8 cellular contexts compared by ENCODE assay signal in the genomic region with DNA sequence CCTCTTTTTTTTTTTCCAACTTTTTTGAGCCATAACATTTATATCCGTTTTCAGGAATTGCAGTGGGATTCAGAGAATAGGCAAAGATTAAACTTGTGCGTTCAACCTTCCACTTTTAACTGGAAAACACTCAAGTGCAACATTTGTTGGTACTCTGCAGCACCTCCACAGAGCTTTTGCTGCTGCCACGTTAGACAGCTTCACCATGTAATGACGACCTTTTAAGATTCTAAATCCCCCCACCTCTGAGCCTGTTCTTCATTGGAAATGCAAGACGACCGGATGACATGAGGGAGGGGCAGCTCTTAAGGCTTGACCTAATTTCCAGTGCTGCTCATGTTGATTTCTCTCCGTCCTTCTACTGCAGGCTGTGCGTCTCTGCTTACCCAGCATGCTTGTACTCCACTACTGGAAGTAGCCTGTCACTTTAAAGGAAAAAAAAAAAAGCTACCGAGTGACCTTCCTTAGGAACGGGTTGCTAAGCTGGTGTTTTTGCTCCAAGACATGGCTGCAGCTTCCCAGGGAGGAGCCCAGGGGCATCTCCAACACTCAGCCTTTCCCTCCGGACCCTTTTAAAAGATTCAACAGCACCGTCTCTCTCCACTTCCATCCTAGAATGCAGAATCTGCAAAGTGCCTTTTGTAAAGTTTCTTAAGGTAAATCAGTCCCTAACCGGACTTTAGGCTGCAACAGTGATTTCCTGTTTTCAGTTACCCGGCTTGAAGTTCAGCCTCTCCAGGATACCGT. TPM values are rescaled to one million over a fixed set of nuclear protein-coding genes. Genes with fewer than 3 reads are reported as not detected.
DNase-seq lines count a peak whose midpoint lies in the region; ATAC-seq, FAIRE-seq and TF ChIP-seq lines count a peak whose summit lies in the region.

Gene CC2D2A, plus strand, starts transcription at position 481 of the 747 bp plus-strand sequence. CDS start 6,051 bp downstream, outside the sequence.

- H3K36me3 ChIP-seq in MM.1S (replicated peaks; ENCODE audit: insufficient read depth, low read length) = no peaks in the 10 kb centered on the region
- no peaks in the 10 kb centered on the region for H3K36me3 ChIP-seq in skeletal muscle satellite cell (ENCODE audit: insufficient read depth, low read length)

- no peak for DNase-seq in CD4-positive, alpha-beta T cell
- no peak for DNase-seq in MM.1S
- DNase-seq in cardiac fibroblast (ENCODE audit: low read depth in 2 of 2) = peak; percentile 73 to 79
- DNase-seq in HK-2 (ENCODE audit: unreplicated experiment) = no peak
- DNase-seq in T-helper 9 cell = no peak
- no peak for DNase-seq in activated CD8-positive, alpha-beta memory T cell treated with anti-CD3 and anti-CD28 coated beads, Interleukin-2, amount 50 U/mL, for 4 hours

- H3K4me1 Mint-ChIP-seq in CD4-positive, alpha-beta T cell (ENCODE audit: low read depth) = peaks cover 18% of the 10 kb centered on the region

- no peaks in the 10 kb centered on the region for H3K9me3 Mint-ChIP-seq in CD4-positive, alpha-beta T cell

- no peaks in the 10 kb centered on the region for H3K27me3 Mint-ChIP-seq in CD4-positive, alpha-beta T cell

- ATAC-seq in CD4-positive, alpha-beta T cell (ENCODE audit: poor library complexity) = no peak

- H3F3A ChIP-seq in MM.1S (ENCODE audit: insufficient read depth, low read length) = no peaks in the 10 kb centered on the region

- intact Hi-C loops in CD4-positive, alpha-beta T cell (cut with DNase I, micrococcal nuclease) = no loop called here

- H3K4me3 Mint-ChIP-seq in CD4-positive, alpha-beta T cell = peak within 1 kb of the TSS; percentile 42

- H3K9ac ChIP-seq in MM.1S (ENCODE audit: low read length) (no peak within 1 kb of the TSS), skeletal muscle satellite cell (ENCODE audit: low read depth, low read length) (peak within 1 kb of the TSS; percentile 53)

- H3K27ac ChIP-seq in CD4-positive, alpha-beta T cell (ENCODE audit: low read depth, low read length) = no peak within 1 kb of the TSS
- no peak within 1 kb of the TSS for H3K27ac ChIP-seq in MM.1S (ENCODE audit: low read length)

- H3K4me2 ChIP-seq in MM.1S (ENCODE audit: low read depth, low read length) (peak within 1 kb of the TSS; percentile 42), skeletal muscle satellite cell (ENCODE audit: low read length) (peak within 1 kb of the TSS; percentile 86)

- H4K20me1 ChIP-seq in MM.1S (ENCODE audit: insufficient read depth, low read length) = no peaks in the 10 kb centered on the region

- POLR2A ChIA-PET in CD4-positive, alpha-beta T cell (lab: Charles Lee) = no interaction called here

- peak within 1 kb of the TSS; percentile 24 for H3K4me3 ChIP-seq in MM.1S (ENCODE audit: low read length)
- peak within 1 kb of the TSS; percentile 51 to 57 for H3K4me3 ChIP-seq in cardiac fibroblast (replicated peaks in 1 of 2; ENCODE audit: low read depth in 2 of 2, low read length in 2 of 2)
- peak within 1 kb of the TSS; percentile 73 for H3K4me3 ChIP-seq in skeletal muscle satellite cell (ENCODE audit: low read length)

- H3K9me3 ChIP-seq in CD4-positive, alpha-beta T cell (ENCODE audit: control insufficient read depth, low read length) = no peaks in the 10 kb centered on the region
- no peaks in the 10 kb centered on the region for H3K9me3 ChIP-seq in MM.1S (replicated peaks; ENCODE audit: insufficient read depth, low read length)
- H3K9me3 ChIP-seq in skeletal muscle satellite cell (replicated peaks; ENCODE audit: low read length) = no peaks in the 10 kb centered on the region

- H3K27ac Mint-ChIP-seq in CD4-positive, alpha-beta T cell = no peak within 1 kb of the TSS

- H3K36me3 Mint-ChIP-seq in CD4-positive, alpha-beta T cell (ENCODE audit: low read depth) = no peaks in the 10 kb centered on the region

- TF ChIP-seq CTCF in CD4-positive, alpha-beta T cell (IDR thresholded peaks at IDR 0.05) = no peak
- no peak for TF ChIP-seq CTCF in MM.1S (IDR thresholded peaks at IDR 0.05; ENCODE audit: low read length)
- no peak for TF ChIP-seq CTCF in cardiac fibroblast (IDR thresholded peaks at IDR 0.05; ENCODE audit: low read depth, low read length)

- CTCF ChIA-PET in CD4-positive, alpha-beta T cell (lab: Charles Lee) = interaction anchor here (0.7 to 1.1 kb wide), 2 partner anchors 12 to 273 kb away, joined by 3 to 5 read pairs; no protein-coding TSS in a partner anchor

- H3K9me2 ChIP-seq in MM.1S (replicated peaks; ENCODE audit: insufficient read depth, low read length) = no peaks in the 10 kb centered on the region

- no peaks in the 10 kb centered on the region for H3K79me2 ChIP-seq in MM.1S (ENCODE audit: low read length)

- FAIRE-seq in islet of Langerhans (lab: Jason Lieb, UNC) = peak; percentile 61

- H3K4me1 ChIP-seq in MM.1S (ENCODE audit: low read length) (peaks cover 11% of the 10 kb centered on the region; the same call in 1 of the 2 replicates), skeletal muscle satellite cell (ENCODE audit: control insufficient read depth, insufficient read depth, low read length) (no peaks in the 10 kb centered on the region)

- no peaks in the 10 kb centered on the region for H3K27me3 ChIP-seq in CD4-positive, alpha-beta T cell (ENCODE audit: control insufficient read depth, insufficient read depth, low read length)
- H3K27me3 ChIP-seq in MM.1S (replicated peaks; ENCODE audit: insufficient read depth, low read length) (no peaks in the 10 kb centered on the region), skeletal muscle satellite cell (ENCODE audit: control insufficient read depth, insufficient read depth, low read length) (peaks cover 3% of the 10 kb centered on the region)

- peak within 1 kb of the TSS; percentile 28; the same call in 1 of the 2 replicates for H2AFZ ChIP-seq in MM.1S (ENCODE audit: low read length)

RNA-seq across cellular contexts. Expression of gene CC2D2A, which starts in this region (rescaled TPM):
- not detected for total RNA-seq in CD4-positive, alpha-beta T cell
- total RNA-seq in skeletal muscle satellite cell (2012; rRNA removed) = 11.8 and 17.0 TPM in 2 replicates

Comparison
In these comparisons a context has a peak if more than half of its experiments do, and no peak if none do; other contexts are left out.
1. DNase-seq: peak in cardiac fibroblast (2 of 2); none in CD4-positive, alpha-beta T cell (0 of 10), MM.1S (single experiment), HK-2 (single experiment), T-helper 9 cell (single experiment) and activated CD8-positive, alpha-beta memory T cell treated with anti-CD3 and anti-CD28 coated beads, Interleukin-2, amount 50 U/mL, for 4 hours (single experiment).
2. Peak in every context shown above with its lines, with median percentiles within 50 percentile points of each other: H3K4me3 ChIP-seq.